ENCODE assay signal across 30 cellular contexts in the genomic region with DNA sequence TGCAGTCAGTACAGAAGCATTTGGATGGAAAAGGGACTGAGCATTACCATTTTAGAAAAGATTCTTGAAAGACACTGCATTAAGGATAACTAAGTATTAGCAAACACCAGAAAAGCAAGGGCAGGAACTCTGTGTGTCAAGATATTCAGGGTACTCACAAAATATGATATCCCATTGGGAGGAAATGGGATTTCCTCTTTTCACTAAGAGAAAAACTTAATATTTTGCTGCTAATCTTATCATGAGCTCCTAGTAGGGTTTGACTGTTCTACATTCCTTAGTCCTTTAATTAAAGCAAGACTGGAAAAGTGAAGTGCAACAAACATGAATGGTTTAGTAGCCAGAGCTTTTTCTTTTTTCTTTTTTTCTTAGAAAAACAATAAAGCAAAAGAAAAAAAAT.
"Had no signal": no experiment of that assay in that cellular context is flagged by ENCODE, and none has a peak within 500 bp of the region (broad histone marks: within the 10 kb centered on the region; RNA-seq: fewer than 3 reads in every experiment).

No MANE protein-coding gene starts in this region.

- H3K9me3 ChIP-seq: body of pancreas, colonic mucosa, esophagus squamous epithelium had no signal

- FAIRE-seq: endometrium, endothelial cell of umbilical vein had no signal

- ATAC-seq: activated CD4-positive, CD25-positive, alpha-beta regulatory T cell treated with anti-CD3 and anti-CD28 coated beads, Interleukin-2, amount 50 U/mL, for 24 hours; activated CD8-positive, alpha-beta T cell treated with anti-CD3 and anti-CD28 coated beads for 36 hours; activated T-cell treated with anti-CD3 and anti-CD28 coated beads, Interleukin-2, amount 50 U/mL, for 4 hours; activated T-helper 17 cell treated with anti-CD3 and anti-CD28 coated beads, Interleukin-2, amount 50 U/mL, for 72 hours; body of pancreas; T-helper 17 cell had no signal

- H3K27ac ChIP-seq: body of pancreas, colonic mucosa, epithelial cell of prostate, esophagus squamous epithelium, WERI-Rb-1 had no signal

- DNase-seq: activated B cell treated with CpG ODN at 0.5 μM for 24 hours; activated CD4-positive, alpha-beta T cell treated with anti-CD3 and anti-CD28 coated beads for 48 hours; activated CD4-positive, alpha-beta T cell treated with anti-CD3 and anti-CD28 coated beads, Interleukin-2, amount 50 U/mL, for 1 hour; activated CD4-positive, alpha-beta T cell treated with anti-CD3 and anti-CD28 coated beads, Interleukin-2, amount 50 U/mL, for 48 hours; activated CD8-positive, alpha-beta memory T cell treated with anti-CD3 and anti-CD28 coated beads for 24 hours; activated CD8-positive, alpha-beta T cell treated with anti-CD3 and anti-CD28 coated beads for 36 hours; activated effector memory CD4-positive, alpha-beta T cell treated with Interleukin-2 at 50 U/mL for 16 hours; activated gamma-delta T cell treated with Interleukin-2 at 50 U/mL for 16 hours; activated naive CD4-positive, alpha-beta T cell treated with anti-CD3 and anti-CD28 coated beads, Interleukin-2, amount 50 U/mL, for 16 hours; activated naive CD4-positive, alpha-beta T cell treated with Interleukin-2 at 50 U/mL for 16 hours; activated T-cell treated with anti-CD3 and anti-CD28 coated beads, Interleukin-2, amount 50 U/mL, for 4 hours; amniotic stem cell; aorta; body of pancreas; central memory CD4-positive, alpha-beta T cell; cerebellar nuclear complex; colonic mucosa; effector CD8-positive, alpha-beta T cell; esophagus squamous epithelium; foreskin melanocyte; head of caudate nucleus; T-helper 1 cell; T-helper 17 cell; T1000; WERI-Rb-1 had no signal

- H3K4me1 ChIP-seq: body of pancreas, colonic mucosa, esophagus squamous epithelium had no signal

- H3K36me3 ChIP-seq: colonic mucosa, esophagus squamous epithelium, WERI-Rb-1 had no signal

- H3K4me3 ChIP-seq: body of pancreas, colonic mucosa, esophagus squamous epithelium had no signal

- H3K27me3 ChIP-seq: body of pancreas, colonic mucosa, esophagus squamous epithelium had no signal
